In the genomic region with DNA sequence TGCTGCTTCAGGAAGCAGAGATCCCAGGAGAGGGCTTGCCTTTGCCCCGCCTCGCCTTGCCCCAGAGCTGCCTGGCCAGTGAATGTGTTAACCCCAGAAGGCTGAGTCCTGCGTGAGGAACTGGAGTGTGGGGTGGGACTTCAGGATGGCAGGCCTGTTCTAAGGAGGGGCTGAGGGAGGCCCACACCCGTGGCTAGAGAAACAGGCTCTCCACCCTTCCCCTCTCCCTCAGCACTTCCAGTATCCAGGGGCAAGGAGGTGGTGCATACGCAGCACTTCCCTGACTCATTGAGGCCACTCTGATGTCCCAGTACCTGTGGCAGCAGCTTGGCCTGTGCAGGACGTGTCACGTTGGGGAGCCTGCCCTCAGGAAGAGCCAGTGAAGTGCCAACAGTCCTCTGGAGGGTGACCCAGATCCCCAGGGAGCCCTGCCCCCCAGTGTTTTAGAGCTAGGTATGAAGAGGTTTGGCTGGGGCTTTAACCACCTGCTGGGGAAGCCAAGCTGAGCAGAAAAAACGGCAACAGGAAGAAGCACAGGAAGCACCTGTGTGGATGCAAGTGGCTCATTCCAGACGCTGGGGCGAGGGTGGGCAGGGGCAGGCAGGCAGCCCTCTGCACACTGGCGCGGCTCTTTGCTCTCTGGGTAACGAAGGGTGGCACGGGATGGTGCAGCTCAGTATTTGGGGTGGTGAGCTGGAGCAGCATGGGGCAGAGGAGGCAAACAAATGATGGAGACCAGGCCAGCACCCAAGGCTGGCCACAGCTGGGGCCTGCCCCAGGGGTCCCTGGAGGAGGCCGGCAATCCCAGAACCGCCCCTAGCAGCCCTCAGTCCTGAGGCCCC, we compare ENCODE assay signal across 8 cellular contexts. TPM values are rescaled to one million over a fixed set of nuclear protein-coding genes. Genes with fewer than 3 reads are reported as not detected.
DNase-seq lines count a peak whose midpoint lies in the region; ATAC-seq and TF ChIP-seq lines count a peak whose summit lies in the region.

No MANE protein-coding gene starts in this region.

- peak overlapping the region; percentile 99 for H3K27ac Mint-ChIP-seq in activated CD8-positive, alpha-beta T cell treated with anti-CD3 and anti-CD28 coated beads, Interleukin-2, amount 10 ng/mL, durations not matched to agents 7 days and 5 days
- H3K27ac Mint-ChIP-seq in progenitor cell of endocrine pancreas, result no peak overlapping the region

- peaks cover 60% of the 10 kb centered on the region for H3K36me3 ChIP-seq in lower lobe of right lung

- H3K9me3 ChIP-seq in lower lobe of right lung, result no peaks in the 10 kb centered on the region

- no peaks in the 10 kb centered on the region for H3K27me3 ChIP-seq in lower lobe of right lung (ENCODE audit: low read depth)

- intact Hi-C loops in lower lobe of right lung (cut with DNase I), result no loop called here

- H3K36me3 Mint-ChIP-seq in activated CD8-positive, alpha-beta T cell treated with anti-CD3 and anti-CD28 coated beads, Interleukin-2, amount 10 ng/mL, durations not matched to agents 7 days and 5 days (ENCODE audit: low read depth), result peaks cover 7% of the 10 kb centered on the region
- H3K36me3 Mint-ChIP-seq in progenitor cell of endocrine pancreas (ENCODE audit: insufficient read depth), result no peaks in the 10 kb centered on the region

- DNase-seq in DMS153 treated with DMSO at 0.1 percent for 48 hours (lab: John Stamatoyannopoulos, UW; ENCODE audit: unreplicated experiment) (peak; percentile 27), lower lobe of right lung (peak; percentile 50), NCI-H128 (lab: John Stamatoyannopoulos, UW; ENCODE audit: unreplicated experiment) (no peak), cerebellar nuclear complex (lab: John Stamatoyannopoulos, UW) (no peak), progenitor cell of endocrine pancreas (ENCODE audit: low spot score, unreplicated experiment) (no peak)
- DNase-seq in activated CD8-positive, alpha-beta T cell treated with anti-CD3 and anti-CD28 coated beads, Interleukin-2, amount 10 ng/mL, durations not matched to agents 7 days and 5 days, result peak; percentile 61
- DNase-seq in stimulated activated CD4-positive, alpha-beta T cell treated with anti-CD3 and anti-CD28 coated beads, Interleukin-2, amount 100 ng/mL, for 48 hours, result no peak

- H3K4me3 ChIP-seq in lower lobe of right lung, result no peak overlapping the region

- H3K4me1 ChIP-seq in lower lobe of right lung, result peaks cover 60% of the 10 kb centered on the region

- peak overlapping the region; percentile 64 for H3K4me3 Mint-ChIP-seq in activated CD8-positive, alpha-beta T cell treated with anti-CD3 and anti-CD28 coated beads, Interleukin-2, amount 10 ng/mL, durations not matched to agents 7 days and 5 days
- no peak overlapping the region for H3K4me3 Mint-ChIP-seq in progenitor cell of endocrine pancreas (ENCODE audit: low read depth)

- no peaks in the 10 kb centered on the region for H3K9me3 Mint-ChIP-seq in activated CD8-positive, alpha-beta T cell treated with anti-CD3 and anti-CD28 coated beads, Interleukin-2, amount 10 ng/mL, durations not matched to agents 7 days and 5 days (ENCODE audit: insufficient read depth)
- H3K9me3 Mint-ChIP-seq in progenitor cell of endocrine pancreas (ENCODE audit: low read depth), result no peaks in the 10 kb centered on the region

- CTCF ChIA-PET in activated CD8-positive, alpha-beta T cell treated with anti-CD3 and anti-CD28 coated beads, Interleukin-2, amount 10 ng/mL, durations not matched to agents 7 days and 5 days (lab: Charles Lee), result interaction anchor here (0.7 to 6.4 kb wide), 41 partner anchors 8 to 296 kb away, joined by 3 to 296 read pairs (median 6); partner anchors contain the start of genes ACD, ATP6V0D1, C16orf86 and CARMIL2

- POLR2A ChIA-PET in activated CD8-positive, alpha-beta T cell treated with anti-CD3 and anti-CD28 coated beads, Interleukin-2, amount 10 ng/mL, durations not matched to agents 7 days and 5 days (lab: Charles Lee), result interaction anchor here (0.6 to 6.1 kb wide), 13 partner anchors 8 to 388 kb away, joined by 3 to 117 read pairs (median 5); partner anchors contain the start of genes ACD, CARMIL2 and CTCF

- H3K4me1 Mint-ChIP-seq in activated CD8-positive, alpha-beta T cell treated with anti-CD3 and anti-CD28 coated beads, Interleukin-2, amount 10 ng/mL, durations not matched to agents 7 days and 5 days (ENCODE audit: low read depth), result peaks cover 56% of the 10 kb centered on the region
- H3K4me1 Mint-ChIP-seq in progenitor cell of endocrine pancreas (ENCODE audit: low read depth), result no peaks in the 10 kb centered on the region

- peak; percentile 42 for ATAC-seq in HG02678 (IDR thresholded peaks at IDR 0.05; ENCODE audit: unreplicated experiment)
- ATAC-seq in activated CD8-positive, alpha-beta T cell treated with anti-CD3 and anti-CD28 coated beads, Interleukin-2, amount 10 ng/mL, durations not matched to agents 7 days and 5 days, result peak; percentile 49
- peak; percentile 3 to 16 for ATAC-seq in lower lobe of right lung

- H3K27me3 Mint-ChIP-seq in activated CD8-positive, alpha-beta T cell treated with anti-CD3 and anti-CD28 coated beads, Interleukin-2, amount 10 ng/mL, durations not matched to agents 7 days and 5 days (ENCODE audit: low read depth), result no peaks in the 10 kb centered on the region
- no peaks in the 10 kb centered on the region for H3K27me3 Mint-ChIP-seq in progenitor cell of endocrine pancreas

- no peak for TF ChIP-seq CTCF in lower lobe of right lung (IDR thresholded peaks at IDR 0.05)
- TF ChIP-seq CTCF in progenitor cell of endocrine pancreas (IDR thresholded peaks at IDR 0.05; ENCODE audit: unreplicated experiment), result no peak

- peak overlapping the region; percentile 51 for H3K27ac ChIP-seq in lower lobe of right lung

RNA-seq across cellular contexts. Expression of gene CTCF, which starts 14.7 kb away (rescaled TPM):
- total RNA-seq in activated CD8-positive, alpha-beta T cell treated with anti-CD3 and anti-CD28 coated beads, Interleukin-2, amount 10 ng/mL, durations not matched to agents 7 days and 5 days, result 10 to 100 TPM; 77.4 to 79.8 TPM
- total RNA-seq in lower lobe of right lung (36.2 TPM), progenitor cell of endocrine pancreas (67.8 and 69.8 TPM in 2 replicates)

RNA-seq across cellular contexts. Expression of gene RIPOR1, which starts 19.0 kb away (rescaled TPM):
- total RNA-seq in activated CD8-positive, alpha-beta T cell treated with anti-CD3 and anti-CD28 coated beads, Interleukin-2, amount 10 ng/mL, durations not matched to agents 7 days and 5 days, result 10 to 100 TPM; 10.6 to 13.7 TPM
- 112 TPM for total RNA-seq in lower lobe of right lung
- 72.7 and 78.8 TPM in 2 replicates for total RNA-seq in progenitor cell of endocrine pancreas

Comparison
In these comparisons a context has a peak if more than half of its experiments do, and no peak if none do; other contexts are left out.
1. DNase-seq: peak in DMS153 treated with DMSO at 0.1 percent for 48 hours (single experiment), activated CD8-positive, alpha-beta T cell treated with anti-CD3 and anti-CD28 coated beads, Interleukin-2, amount 10 ng/mL, durations not matched to agents 7 days and 5 days (single experiment) and lower lobe of right lung (single experiment); none in NCI-H128 (single experiment), cerebellar nuclear complex (0 of 2), stimulated activated CD4-positive, alpha-beta T cell treated with anti-CD3 and anti-CD28 coated beads, Interleukin-2, amount 100 ng/mL, for 48 hours (0 of 2) and progenitor cell of endocrine pancreas (single experiment).
2. Peak in every context shown above with its lines, with median percentiles within 50 percentile points of each other: ATAC-seq.